Comparison of ENCODE assay signal across 17 cellular contexts in genomic region chr6:55433446-55434130, GRCh38.
DNase-seq lines count a peak whose midpoint lies in the region; ATAC-seq and TF ChIP-seq lines count a peak whose summit lies in the region.
"Had no signal": no experiment of that assay in that cellular context is flagged by ENCODE, and none has a peak within 500 bp of the region (broad histone marks: within the 10 kb centered on the region; RNA-seq: fewer than 3 reads in every experiment).

No MANE protein-coding gene starts in this region.

- no peak for ATAC-seq in GM21515 (IDR thresholded peaks at IDR 0.05; ENCODE audit: unreplicated experiment)
- ATAC-seq: HepG2, pancreas had no signal

- no peaks in the 10 kb centered on the region for H3K36me3 ChIP-seq in brain microvascular endothelial cell (replicated peaks)
- H3K36me3 ChIP-seq: pancreas had no signal

- DNase-seq in Caki2 (ENCODE audit: low read depth), result peak; percentile 8
- peak; percentile 79 for DNase-seq in LHCN-M2 (ENCODE audit: low read depth)
- DNase-seq in brain microvascular endothelial cell, result peak; percentile 63
- DNase-seq in iris pigment epithelial cell (ENCODE audit: low read depth), result peak; percentile 63
- DNase-seq in HT-29 (ENCODE audit: low spot score), result no peak
- no peak for DNase-seq in KG1 (lab: John Stamatoyannopoulos, UW)
- no peak for DNase-seq in Ammon's horn (ENCODE audit: low spot score)
- DNase-seq: AML-193, amniotic stem cell, dermis blood vessel endothelial cell, DMS79, NCI-H1417 treated with DMSO at 0.1 percent for 48 hours, NCI-H510A treated with DMSO at 0.1 percent for 48 hours, pancreas, testis had no signal

- no peaks in the 10 kb centered on the region for H3K27me3 ChIP-seq in brain microvascular endothelial cell (replicated peaks)
- H3K27me3 ChIP-seq: pancreas, testis had no signal

- in situ Hi-C loops in Caki2 (cut with HindIII; ENCODE audit: low pct_unique_long_range_greater_than_20kb, low sequenced_read_pairs), result no loop called here
- in situ Hi-C loops in brain microvascular endothelial cell (cut with HindIII; ENCODE audit: low pct_ligation_motif_present, low sequenced_read_pairs), result no loop called here

- no peak overlapping the region for H3K27ac ChIP-seq in brain microvascular endothelial cell
- H3K27ac ChIP-seq: pancreas, testis had no signal

- no peak for TF ChIP-seq CTCF in brain microvascular endothelial cell (IDR thresholded peaks at IDR 0.05; ENCODE audit: low read depth, low read length, missing control alignments)

- no peak overlapping the region for H3K4me3 ChIP-seq in brain microvascular endothelial cell (ENCODE audit: low read depth, low read length)
- H3K4me3 ChIP-seq: pancreas, testis had no signal

Comparison
In these comparisons a context has a peak if more than half of its experiments do, and no peak if none do; other contexts are left out.
1. DNase-seq: peak in Caki2 (single experiment), LHCN-M2 (single experiment), brain microvascular endothelial cell (single experiment) and iris pigment epithelial cell (single experiment); none in HT-29 (single experiment), KG1 (single experiment) and Ammon's horn (single experiment).